ENCODE assay signal across 15 cellular contexts in the genomic region with DNA sequence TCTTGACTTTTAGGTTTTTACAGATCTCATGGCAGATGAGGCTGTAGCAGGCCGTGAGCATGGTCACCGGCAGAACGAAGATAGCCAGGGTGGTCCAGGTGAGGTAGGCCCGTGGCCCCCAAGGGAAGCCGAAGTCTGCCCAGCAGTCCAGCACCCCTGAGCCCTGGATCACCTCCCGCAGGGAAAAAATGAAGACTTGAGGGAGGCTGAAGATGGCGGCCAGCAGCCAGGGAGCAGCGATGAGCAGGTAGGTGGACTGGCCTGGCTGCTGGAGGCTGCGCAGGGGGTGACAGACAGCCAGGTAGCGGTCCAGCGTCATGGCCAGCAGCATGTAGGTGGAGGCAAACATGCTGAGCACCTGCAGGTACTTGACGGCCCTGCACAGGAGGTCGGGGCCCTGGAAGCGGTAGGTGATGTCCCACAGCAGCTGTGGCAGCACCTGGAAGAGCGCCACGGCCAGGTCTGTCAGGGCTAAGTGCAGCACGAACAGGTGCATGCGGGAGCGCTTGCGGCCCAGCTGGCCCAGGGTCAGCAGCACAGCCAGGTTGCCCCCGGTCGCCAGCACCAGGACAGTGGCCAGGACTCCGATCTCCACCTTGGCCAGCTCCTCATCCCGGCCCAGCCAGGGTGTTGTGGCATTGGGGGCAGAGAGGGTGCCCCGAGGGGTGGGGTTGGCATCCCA. TPM values are rescaled to one million over a fixed set of nuclear protein-coding genes. Genes with fewer than 3 reads are reported as not detected.
DNase-seq lines count a peak whose midpoint lies in the region; ATAC-seq, FAIRE-seq and TF ChIP-seq lines count a peak whose summit lies in the region.
"Had no signal": no experiment of that assay in that cellular context is flagged by ENCODE, and none has a peak within 500 bp of the region (broad histone marks: within the 10 kb centered on the region; RNA-seq: fewer than 3 reads in every experiment).

No MANE protein-coding gene starts in this region.

- CTCF ChIA-PET in K562 (lab: Yijun Ruan, JAX; ENCODE audit: low intra/inter-chr PET ratio): no interaction called here

- TF ChIP-seq POLR2A in K562 (conservative IDR thresholded peaks at IDR 0.05): no peak

- DNase-seq in DMS53 treated with DMSO at 0.1 percent for 48 hours (lab: John Stamatoyannopoulos, UW; ENCODE audit: unreplicated experiment): peak; percentile 80
- peak; percentile 30 for DNase-seq in NCI-H1105 treated with DMSO at 0.1 percent for 48 hours (lab: John Stamatoyannopoulos, UW)
- DNase-seq in K562 (ENCODE audit: extremely low read depth in 1 of 4, low spot score in 3 of 4): no peak
- DNase-seq in mucosa of gallbladder (ENCODE audit: low spot score): peak; percentile 9
- DNase-seq in occipital lobe (lab: John Stamatoyannopoulos, UW): no peak
- no peak for DNase-seq in iPS-NIHi11 (ENCODE audit: low spot score)
- DNase-seq: brain microvascular endothelial cell; effector memory CD4-positive, alpha-beta T cell; foreskin keratinocyte; SHP77; stimulated activated CD4-positive, alpha-beta T cell treated with anti-CD3 and anti-CD28 coated beads, Interleukin-1b, Interleukin-23, amount 100 ng/mL, for 48 hours had no signal

- POLR2A ChIA-PET in K562 (lab: Yijun Ruan, JAX): interaction anchor here (0.6 to 1.4 kb wide), 2 partner anchors 10 to 17 kb away, joined by 3 to 10 read pairs; no protein-coding TSS in a partner anchor

- H3K9me3 ChIP-seq in K562 (replicated peaks; ENCODE audit: control insufficient read depth, insufficient read depth, low read depth, low read length): no peaks in the 10 kb centered on the region

- H3K9ac ChIP-seq in K562 (ENCODE audit: insufficient read depth in 1 of 2, low read depth in 2 of 2, low read length in 2 of 2): 0 out of 4 replicates have a peak overlapping the region, but pooled peaks of 1 of the 2 experiments have one; percentile 7

- H3K9me1 ChIP-seq in K562 (ENCODE audit: control insufficient read depth, insufficient read depth, low read length): no peaks in the 10 kb centered on the region

- TF ChIP-seq EP300 in K562 (IDR thresholded peaks at IDR 0.05; ENCODE audit: low read length): no peak

- no peak overlapping the region for H3K4me2 ChIP-seq in K562 (ENCODE audit: insufficient read depth, low read length)

- no TSS peak for BruUV-seq in K562 (replicated peaks; lab: Mats Ljungman, UMichigan)

- peaks cover 43 to 59% of the 10 kb centered on the region in 2 experiments for H3K27me3 ChIP-seq in K562 (ENCODE audit: control insufficient read depth in 2 of 2, insufficient read depth in 2 of 2, low read length in 2 of 2)

- H3K4me3 ChIP-seq in K562: no peak overlapping the region

- no peaks in the 10 kb centered on the region for H3K36me3 ChIP-seq in K562 (ENCODE audit: control insufficient read depth, insufficient read depth, low read length)
- H3K36me3 ChIP-seq: brain microvascular endothelial cell had no signal

- no peak for TF ChIP-seq RAD21 in K562 (CRISPR knock-in tag; conservative IDR thresholded peaks at IDR 0.05 in 1 of 2, IDR thresholded peaks at IDR 0.05 in 1 of 2)

- H4K20me1 ChIP-seq in K562 (replicated peaks; ENCODE audit: control insufficient read depth, insufficient read depth, low read length): peaks cover 3% of the 10 kb centered on the region; the same call in 1 of the 2 replicates

- no peak overlapping the region for H3K27ac ChIP-seq in K562 (ENCODE audit: extremely low read depth, low read depth, low read length)
- H3K27ac ChIP-seq: brain microvascular endothelial cell, foreskin keratinocyte had no signal

- FAIRE-seq in K562 (lab: Jason Lieb, UNC): no peak
- FAIRE-seq: urothelium cell line had no signal

- no peaks in the 10 kb centered on the region for H3K79me2 ChIP-seq in K562 (ENCODE audit: control insufficient read depth, insufficient read depth, low read length)

- peaks cover 5 to 15% of the 10 kb centered on the region in 2 experiments; a peak in 3 of 5 replicates for H3K4me1 ChIP-seq in K562 (replicated peaks in 1 of 2; ENCODE audit: control insufficient read depth in 2 of 2, insufficient read depth in 2 of 2, low read length in 2 of 2)
- H3K4me1 ChIP-seq: foreskin keratinocyte had no signal

- H2AFZ ChIP-seq in K562 (ENCODE audit: low read depth, low read length): no peak overlapping the region

- 6% methylated on average over 25 of the region's 25 CpGs for WGBS in K562 (ENCODE audit: insufficient coverage, low coverage, missing lambda C conversion rate)

- ATAC-seq in K562: no peak
- no peak for ATAC-seq in HG03097 (IDR thresholded peaks at IDR 0.05; ENCODE audit: low FRiP score, unreplicated experiment)
- ATAC-seq in GM21423 (IDR thresholded peaks at IDR 0.05; ENCODE audit: unreplicated experiment): no peak

- in situ Hi-C loops in K562 (cut with MboI): no loop called here

- intact Hi-C loops in K562 (cut with micrococcal nuclease): no loop called here

- no peak for TF ChIP-seq CTCF in K562 (IDR thresholded peaks at IDR 0.05 in 2 of 3, conservative IDR thresholded peaks at IDR 0.05 in 1 of 3; ENCODE audit: insufficient read depth in 2 of 3, low read depth in 1 of 3, low read length in 3 of 3)

TF ChIP-seq in K562, 482 proteins besides CTCF, POLR2A, EP300 and RAD21:
- TF ChIP-seq BCOR (IDR thresholded peaks at IDR 0.05): no peak
- TF ChIP-seq EZH2 (IDR thresholded peaks at IDR 0.05; ENCODE audit: borderline replicate concordance, low read depth, low read length): 0 out of 2 replicates have a peak, but pooled peaks have one; percentile 25

RNA-seq across cellular contexts. Expression of gene AVPR1B, which starts 0.9 kb away (rescaled TPM):
- total RNA-seq in K562 (2011; cell fraction: chromatin; rRNA removed; ENCODE audit: low replicate concordance): not detected in 2 replicates
- total RNA-seq in K562 (2011; cell fraction: nucleolus; rRNA removed): not detected in 2 replicates
- not detected in 2 replicates for total RNA-seq in K562 (2011; cell fraction: nucleoplasm; rRNA removed)
- total RNA-seq in K562 (2014; rRNA removed): not detected in 2 replicates
- not detected in 2 replicates for total RNA-seq in K562 (2014; rRNA removed; fragmentation: Illumina TruSeq; extraction: Trizol)
- not detected in 2 replicates for total RNA-seq in K562 (2015; rRNA removed; fragmentation: Illumina TruSeq; extraction: Trizol)
- not detected in 2 replicates for total RNA-seq in K562 (2021)
- polyA plus RNA-seq in K562 (2011; rRNA removed): not detected in 2 replicates
- polyA plus RNA-seq in K562 (2011; cell fraction: cytosol; rRNA removed): not detected in 2 replicates
- polyA plus RNA-seq in K562 (2011; cell fraction: nucleus; rRNA removed): not detected in 2 replicates
- not detected in 2 replicates for polyA plus RNA-seq in K562 (2012)
- not detected in 2 replicates for polyA plus RNA-seq in K562 (2014; fragmentation: Illumina TruSeq; extraction: Trizol)
- polyA plus RNA-seq in K562 (2014; fragmentation: Nextera tagmentation; extraction: Ambion mirVana): not detected
- polyA plus RNA-seq in K562 (2014; rRNA removed): not detected in 2 replicates
- polyA minus RNA-seq in K562 (2011; rRNA and poly(A)+ RNA removed): not detected in 2 replicates
- polyA minus RNA-seq in K562 (2011; cell fraction: cytosol; rRNA and poly(A)+ RNA removed): not detected in 2 replicates
- not detected in 2 replicates for polyA minus RNA-seq in K562 (2011; cell fraction: nucleus; rRNA and poly(A)+ RNA removed)
- 0.40 TPM for total RNA-seq in mucosa of gallbladder
- total RNA-seq in occipital lobe: not detected
- total RNA-seq: foreskin keratinocyte, kidney epithelial cell had no signal
- polyA plus RNA-seq: foreskin keratinocyte had no signal

Comparison
In these comparisons a context has a peak if more than half of its experiments do, and no peak if none do; other contexts are left out.
1. DNase-seq: peak in DMS53 treated with DMSO at 0.1 percent for 48 hours (single experiment), NCI-H1105 treated with DMSO at 0.1 percent for 48 hours (single experiment) and mucosa of gallbladder (single experiment); none in K562 (0 of 4), occipital lobe (single experiment) and iPS-NIHi11 (single experiment).